Comparison of ENCODE assay signal across 14 cellular contexts in the genomic region with DNA sequence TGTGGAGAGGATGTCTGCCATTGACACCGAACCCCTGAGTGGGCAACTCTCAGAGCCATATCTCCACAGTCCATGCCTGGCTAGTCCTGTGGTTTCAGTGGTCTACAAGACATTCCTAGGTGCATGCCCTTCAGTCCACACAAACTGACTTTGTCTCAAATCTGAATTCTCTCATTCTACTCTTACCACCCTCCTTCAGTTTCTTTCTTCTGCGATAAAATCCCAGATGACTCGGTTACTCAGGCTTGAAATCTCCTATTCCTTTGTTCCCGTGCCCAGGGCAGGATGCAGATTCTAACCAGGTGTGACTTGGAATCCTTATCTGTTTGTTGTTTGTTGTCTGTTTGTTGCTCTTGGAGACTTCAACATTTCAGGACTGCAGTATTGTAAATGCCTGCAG. TPM values are rescaled to one million over a fixed set of nuclear protein-coding genes. Genes with fewer than 3 reads are reported as not detected.
DNase-seq lines count a peak whose midpoint lies in the region; ATAC-seq and TF ChIP-seq lines count a peak whose summit lies in the region.
"Had no signal": no experiment of that assay in that cellular context is flagged by ENCODE, and none has a peak within 500 bp of the region (broad histone marks: within the 10 kb centered on the region; RNA-seq: fewer than 3 reads in every experiment).

No MANE protein-coding gene starts in this region.

- H3K9me3 ChIP-seq in left ventricle myocardium inferior (replicated peaks) = no peaks in the 10 kb centered on the region
- no peaks in the 10 kb centered on the region for H3K9me3 ChIP-seq in adrenal gland (replicated peaks in 1 of 3)
- H3K9me3 ChIP-seq: A549, mucosa of descending colon had no signal

- peaks cover 34% of the 10 kb centered on the region for H3K4me1 Mint-ChIP-seq in activated T-cell treated with anti-CD3 and anti-CD28 coated beads, Interleukin-2, amount 50 U/mL, for 4 hours (ENCODE audit: low read depth)

- H3K36me3 ChIP-seq in left ventricle myocardium inferior = peaks cover 14% of the 10 kb centered on the region
- no peaks in the 10 kb centered on the region for H3K36me3 ChIP-seq in adrenal gland (replicated peaks in 1 of 2)
- H3K36me3 ChIP-seq in urinary bladder (ENCODE audit: insufficient read depth) = no peaks in the 10 kb centered on the region

- H3K4me3 ChIP-seq in left ventricle myocardium inferior (peak overlapping the region; percentile 29), adrenal gland (no peak overlapping the region), urinary bladder (ENCODE audit: low read depth, low read length) (no peak overlapping the region)
- H3K4me3 ChIP-seq: A549, mucosa of descending colon had no signal

- no peak for TF ChIP-seq CTCF in left ventricle myocardium inferior (IDR thresholded peaks at IDR 0.05; ENCODE audit: borderline replicate concordance)
- no peak for TF ChIP-seq CTCF in adrenal gland (IDR thresholded peaks at IDR 0.05)

- peaks cover 95% of the 10 kb centered on the region for H3K4me1 ChIP-seq in left ventricle myocardium inferior
- peaks cover 14 to 33% of the 10 kb centered on the region in 2 donors for H3K4me1 ChIP-seq in adrenal gland (replicated peaks in 1 of 2)
- no peaks in the 10 kb centered on the region for H3K4me1 ChIP-seq in urinary bladder (ENCODE audit: insufficient read depth)
- H3K4me1 ChIP-seq: A549 had no signal

- no peak for ATAC-seq in activated T-cell treated with anti-CD3 and anti-CD28 coated beads, Interleukin-2, amount 50 U/mL, for 4 hours
- ATAC-seq: mucosa of descending colon had no signal

- H3K9me3 Mint-ChIP-seq in activated T-cell treated with anti-CD3 and anti-CD28 coated beads, Interleukin-2, amount 50 U/mL, for 4 hours = no peaks in the 10 kb centered on the region
- H3K9me3 Mint-ChIP-seq: activated CD4-positive, alpha-beta T cell treated with anti-CD3 and anti-CD28 coated beads, Interleukin-2, amount 10 ng/mL, durations not matched to agents 7 days and 5 days had no signal

- H3K36me3 Mint-ChIP-seq in activated T-cell treated with anti-CD3 and anti-CD28 coated beads, Interleukin-2, amount 50 U/mL, for 4 hours (ENCODE audit: insufficient read depth) = peaks cover 5% of the 10 kb centered on the region

- TF ChIP-seq POLR2A in adrenal gland (IDR thresholded peaks at IDR 0.05) = no peak

- no peaks in the 10 kb centered on the region for H3K27me3 Mint-ChIP-seq in activated T-cell treated with anti-CD3 and anti-CD28 coated beads, Interleukin-2, amount 50 U/mL, for 4 hours (ENCODE audit: low read depth)
- H3K27me3 Mint-ChIP-seq: activated CD4-positive, alpha-beta T cell treated with anti-CD3 and anti-CD28 coated beads, Interleukin-2, amount 10 ng/mL, durations not matched to agents 7 days and 5 days had no signal

- peak overlapping the region; percentile 81 for H3K27ac ChIP-seq in left ventricle myocardium inferior (replicated peaks)
- H3K27ac ChIP-seq in adrenal gland = peak overlapping the region in 3 of 5 donors; percentile 61 to 70 (median 63)
- peak overlapping the region; percentile 71 for H3K27ac ChIP-seq in layer of hippocampus (ENCODE audit: low read depth, low read length)
- H3K27ac ChIP-seq in urinary bladder (ENCODE audit: low read depth) = peak overlapping the region; percentile 51
- H3K27ac ChIP-seq: A549 had no signal

- H3K4me3 Mint-ChIP-seq in activated T-cell treated with anti-CD3 and anti-CD28 coated beads, Interleukin-2, amount 50 U/mL, for 4 hours = no peak overlapping the region
- H3K4me3 Mint-ChIP-seq: activated CD4-positive, alpha-beta T cell treated with anti-CD3 and anti-CD28 coated beads, Interleukin-2, amount 10 ng/mL, durations not matched to agents 7 days and 5 days had no signal

- intact Hi-C loops in left ventricle myocardium inferior (cut with micrococcal nuclease) = no loop called here
- intact Hi-C loops in cardiac septum (cut with DNase I) = no loop called here
- intact Hi-C loops in adrenal gland (cut with DNase I) = no loop called here

- DNase-seq in left ventricle myocardium inferior (no peak), cardiac septum (ENCODE audit: low spot score) (no peak), adrenal gland (no peak), superior temporal gyrus (ENCODE audit: extremely low spot score) (no peak)
- DNase-seq in NK-92 treated with Interleukin-12 subunit alpha and Interleukin-12 subunit beta, amount 100 ng/mL, for 24 hours (lab: John Stamatoyannopoulos, UW) = no peak
- DNase-seq in activated T-cell treated with anti-CD3 and anti-CD28 coated beads, Interleukin-2, amount 50 U/mL, for 4 hours = no peak
- DNase-seq: activated CD4-positive, alpha-beta T cell treated with anti-CD3 and anti-CD28 coated beads, Interleukin-2, amount 10 ng/mL, durations not matched to agents 7 days and 5 days; dermis blood vessel endothelial cell; DMS79; MM.1S; mucosa of descending colon had no signal

- WGBS in adrenal gland, 4 donors = 79 to 91% (median 87%) methylated on average over 4 of the region's 4 CpGs
- WGBS in urinary bladder = 55% methylated on average over 4 of the region's 4 CpGs

- H3K27me3 ChIP-seq in left ventricle myocardium inferior (ENCODE audit: low read depth) (no peaks in the 10 kb centered on the region), adrenal gland (no peaks in the 10 kb centered on the region), layer of hippocampus (ENCODE audit: control insufficient read depth, insufficient read depth, low read length) (no peaks in the 10 kb centered on the region)

RNA-seq across cellular contexts. Expression of a gene that starts 9.3 kb away (rescaled TPM):
- total RNA-seq in left ventricle myocardium inferior (79.0 TPM), cardiac septum (84.0 TPM), adrenal gland (10 to 100 TPM; 27.8 to 71.0 (median 46.7) TPM), urinary bladder (36.9 TPM)
- polyA plus RNA-seq in adrenal gland (10 to 100 TPM; 11.8 to 27.5 (median 12.6) TPM), urinary bladder (22.1 TPM)
- total RNA-seq in activated T-cell treated with anti-CD3 and anti-CD28 coated beads, Interleukin-2, amount 50 U/mL, for 4 hours = 10 to 100 TPM; 31.3 to 37.6 (median 35.3) TPM

RNA-seq across cellular contexts. Expression of a gene that starts 16.3 kb away (rescaled TPM):
- 28.0 TPM for total RNA-seq in left ventricle myocardium inferior
- 16.7 TPM for total RNA-seq in cardiac septum
- total RNA-seq in adrenal gland = 10 to 100 TPM; 40.8 to 97.3 (median 48.6) TPM
- polyA plus RNA-seq in adrenal gland = 10 to 100 TPM; 23.5 to 63.8 (median 31.5) TPM
- total RNA-seq in urinary bladder = 91.9 TPM
- polyA plus RNA-seq in urinary bladder = 56.8 TPM
- 100 to 1,000 TPM; 368 to 469 (median 411) TPM for total RNA-seq in activated T-cell treated with anti-CD3 and anti-CD28 coated beads, Interleukin-2, amount 50 U/mL, for 4 hours

RNA-seq across cellular contexts. Expression of a gene that starts 23.2 kb away (rescaled TPM):
- total RNA-seq in left ventricle myocardium inferior (83.0 TPM), cardiac septum (74.9 TPM), adrenal gland (100 to 1,000 TPM in 7 of 8 donors, 10 to 100 TPM in 1; 95.6 to 214 (median 135) TPM), urinary bladder (131 TPM)
- polyA plus RNA-seq in adrenal gland (100 to 1,000 TPM; 206 to 276 (median 240) TPM), urinary bladder (116 TPM)
- total RNA-seq in activated T-cell treated with anti-CD3 and anti-CD28 coated beads, Interleukin-2, amount 50 U/mL, for 4 hours = 10 to 100 TPM; 54.0 to 63.6 (median 59.7) TPM
